ENCODE assay signal across 8 cellular contexts in genomic region chr19:4868286-4868834, GRCh38. TPM values are rescaled to one million over a fixed set of nuclear protein-coding genes. Genes with fewer than 3 reads are reported as not detected.
DNase-seq lines count a peak whose midpoint lies in the region; ATAC-seq and TF ChIP-seq lines count a peak whose summit lies in the region.

No MANE protein-coding gene starts in this region.

- TF ChIP-seq CTCF in OCI-LY7 (conservative IDR thresholded peaks at IDR 0.05; ENCODE audit: low read length) = no peak
- TF ChIP-seq CTCF in progenitor cell of endocrine pancreas (IDR thresholded peaks at IDR 0.05; ENCODE audit: unreplicated experiment) = no peak

- H3K9me3 ChIP-seq in CD8-positive, alpha-beta memory T cell (ENCODE audit: low read length) = no peaks in the 10 kb centered on the region
- H3K9me3 ChIP-seq in OCI-LY7 (ENCODE audit: low read length) = no peaks in the 10 kb centered on the region
- H3K9me3 ChIP-seq in effector memory CD4-positive, alpha-beta T cell (ENCODE audit: control insufficient read depth, low read length) = no peaks in the 10 kb centered on the region

- ATAC-seq in HG03342 (IDR thresholded peaks at IDR 0.05; ENCODE audit: unreplicated experiment) (no peak), HG03460 (IDR thresholded peaks at IDR 0.05; ENCODE audit: unreplicated experiment) (no peak)

- H3K36me3 ChIP-seq in CD8-positive, alpha-beta memory T cell (ENCODE audit: insufficient read depth, low read length) = no peaks in the 10 kb centered on the region
- H3K36me3 ChIP-seq in OCI-LY7 (ENCODE audit: insufficient read depth, low read length) = peaks cover 7% of the 10 kb centered on the region
- no peaks in the 10 kb centered on the region for H3K36me3 ChIP-seq in effector memory CD4-positive, alpha-beta T cell (ENCODE audit: control insufficient read depth, insufficient read depth, low read length)

- H3K79me2 ChIP-seq in OCI-LY7 (ENCODE audit: insufficient read depth, low read depth, low read length) = peaks cover 27% of the 10 kb centered on the region

- CTCF ChIA-PET in CD8-positive, alpha-beta memory T cell (lab: Charles Lee) = interaction anchor here (1.3 to 10.6 kb wide), 4 partner anchors 17 to 163 kb away, joined by 7 to 124 read pairs (median 50); no protein-coding TSS in a partner anchor
- CTCF ChIA-PET in OCI-LY7 (lab: Charles Lee; ENCODE audit: unreplicated experiment) = interaction anchor here (0.7 to 1.0 kb wide), 2 partner anchors 17 to 73 kb away, joined by 3 read pairs; no protein-coding TSS in a partner anchor

- peak overlapping the region; percentile 61 for H3K27ac ChIP-seq in CD8-positive, alpha-beta memory T cell (ENCODE audit: low read depth, low read length)
- H3K27ac ChIP-seq in OCI-LY7 (ENCODE audit: low read depth, low read length, poor library complexity, severe bottlenecking) = peak overlapping the region; percentile 63
- H3K27ac ChIP-seq in effector memory CD4-positive, alpha-beta T cell (ENCODE audit: insufficient read depth, low read length, poor library complexity, severe bottlenecking) = no peak overlapping the region

- H3K4me1 ChIP-seq in CD8-positive, alpha-beta memory T cell (ENCODE audit: insufficient read depth, low read length) = peaks cover 7% of the 10 kb centered on the region
- H3K4me1 ChIP-seq in OCI-LY7 (ENCODE audit: insufficient read depth, low read length, poor library complexity, severe bottlenecking) = peaks cover 47% of the 10 kb centered on the region
- no peaks in the 10 kb centered on the region for H3K4me1 ChIP-seq in effector memory CD4-positive, alpha-beta T cell (ENCODE audit: control insufficient read depth, insufficient read depth, low read length, poor library complexity, severe bottlenecking)

- H3K36me3 Mint-ChIP-seq in CD8-positive, alpha-beta memory T cell = no peaks in the 10 kb centered on the region
- peaks cover 4% of the 10 kb centered on the region for H3K36me3 Mint-ChIP-seq in progenitor cell of endocrine pancreas (ENCODE audit: insufficient read depth)

- H3K27me3 Mint-ChIP-seq in CD8-positive, alpha-beta memory T cell = no peaks in the 10 kb centered on the region
- no peaks in the 10 kb centered on the region for H3K27me3 Mint-ChIP-seq in progenitor cell of endocrine pancreas

- no peaks in the 10 kb centered on the region for H4K20me1 ChIP-seq in OCI-LY7 (ENCODE audit: insufficient read depth, low read length)

- peak overlapping the region; percentile 78 to 89 (median 82) for H3K4me3 Mint-ChIP-seq in CD8-positive, alpha-beta memory T cell
- peak overlapping the region; percentile 83 for H3K4me3 Mint-ChIP-seq in progenitor cell of endocrine pancreas (ENCODE audit: low read depth)

- H2AFZ ChIP-seq in OCI-LY7 (ENCODE audit: low read length) = peak overlapping the region; percentile 31; the same call in 1 of the 2 replicates

- H3K4me3 ChIP-seq in CD8-positive, alpha-beta memory T cell (ENCODE audit: low read length) = peak overlapping the region; percentile 83
- peak overlapping the region; percentile 78 for H3K4me3 ChIP-seq in OCI-LY7 (ENCODE audit: low read depth, low read length, poor library complexity, severe bottlenecking)
- peak overlapping the region; percentile 72 for H3K4me3 ChIP-seq in effector memory CD4-positive, alpha-beta T cell (ENCODE audit: insufficient read depth, low read depth, low read length, poor library complexity, severe bottlenecking)

- peak overlapping the region in 3 of 8 donors; percentile 43 to 82 (median 51) for H3K27ac Mint-ChIP-seq in CD8-positive, alpha-beta memory T cell
- H3K27ac Mint-ChIP-seq in progenitor cell of endocrine pancreas = peak overlapping the region; percentile 79

- DNase-seq in CD8-positive, alpha-beta memory T cell = no peak
- DNase-seq in OCI-LY7 (ENCODE audit: low spot score) = no peak
- no peak for DNase-seq in effector memory CD4-positive, alpha-beta T cell
- no peak for DNase-seq in progenitor cell of endocrine pancreas (ENCODE audit: low spot score, unreplicated experiment)
- DNase-seq in hepatic stellate cell (ENCODE audit: low spot score) = no peak
- DNase-seq in SKM-1 (lab: John Stamatoyannopoulos, UW; ENCODE audit: unreplicated experiment) = no peak

- no peaks in the 10 kb centered on the region for H3K9me3 Mint-ChIP-seq in CD8-positive, alpha-beta memory T cell
- H3K9me3 Mint-ChIP-seq in progenitor cell of endocrine pancreas (ENCODE audit: low read depth) = no peaks in the 10 kb centered on the region

- POLR2A ChIA-PET in CD8-positive, alpha-beta memory T cell (lab: Charles Lee) = interaction anchor here (1.8 kb wide), 2 partner anchors 46 to 48 kb away, joined by 9 to 11 read pairs; no protein-coding TSS in a partner anchor
- POLR2A ChIA-PET in OCI-LY7 (lab: Charles Lee) = interaction anchor here (1.8 kb wide), 1 partner anchor 7 kb away, joined by 3 read pairs; no protein-coding TSS in a partner anchor

- H3K9me2 ChIP-seq in OCI-LY7 (ENCODE audit: insufficient read depth, low read length) = no peaks in the 10 kb centered on the region

- peak overlapping the region; percentile 92 for H3K4me2 ChIP-seq in OCI-LY7 (ENCODE audit: low read length)

- intact Hi-C loops in OCI-LY7 (cut with micrococcal nuclease; ENCODE audit: unreplicated experiment) = loop anchor here (10.0 kb wide), 1 partner anchor 96 kb away; the partner anchor contains the start of gene KDM4B

- peaks cover 11 to 19% (median 13%) of the 10 kb centered on the region in 3 donors for H3K4me1 Mint-ChIP-seq in CD8-positive, alpha-beta memory T cell
- peaks cover 5% of the 10 kb centered on the region for H3K4me1 Mint-ChIP-seq in progenitor cell of endocrine pancreas (ENCODE audit: low read depth)

- BruUV-seq in OCI-LY7 (replicated peaks; lab: Mats Ljungman, UMichigan) = no TSS peak

- H3K27me3 ChIP-seq in CD8-positive, alpha-beta memory T cell (ENCODE audit: insufficient read depth, low read length, poor library complexity, severe bottlenecking) = no peaks in the 10 kb centered on the region
- no peaks in the 10 kb centered on the region for H3K27me3 ChIP-seq in effector memory CD4-positive, alpha-beta T cell (replicated peaks; ENCODE audit: control insufficient read depth, insufficient read depth, low read length, poor library complexity, severe bottlenecking)

RNA-seq across cellular contexts. Expression of gene PLIN3, which starts 0.9 kb away (rescaled TPM):
- 10 to 100 TPM; 12.3 to 15.4 TPM for total RNA-seq in CD8-positive, alpha-beta memory T cell
- 21.6 TPM for polyA plus RNA-seq in CD8-positive, alpha-beta memory T cell
- total RNA-seq in OCI-LY7 (2014; rRNA removed; shearing (Covaris generic)) = 81.3 and 95.7 TPM in 2 replicates
- total RNA-seq in OCI-LY7 (2022) (115 TPM in 2 replicates), progenitor cell of endocrine pancreas (40.0 and 43.6 TPM in 2 replicates)

RNA-seq across cellular contexts. Expression of gene ARRDC5, which starts 34.3 kb away (rescaled TPM):
- total RNA-seq in CD8-positive, alpha-beta memory T cell = 1 to 10 TPM; 1.8 to 2.2 TPM
- polyA plus RNA-seq in CD8-positive, alpha-beta memory T cell = 5.5 TPM
- total RNA-seq in OCI-LY7 (2014; rRNA removed; shearing (Covaris generic)) = not detected in 2 replicates
- total RNA-seq in OCI-LY7 (2022) (not detected in 2 replicates), progenitor cell of endocrine pancreas (not detected in 2 replicates)

RNA-seq across cellular contexts. Expression of gene TICAM1, which starts 36.8 kb away (rescaled TPM):
- 10 to 100 TPM; 24.4 to 26.5 TPM for total RNA-seq in CD8-positive, alpha-beta memory T cell
- polyA plus RNA-seq in CD8-positive, alpha-beta memory T cell = 13.8 TPM
- total RNA-seq in OCI-LY7 (2014; rRNA removed; shearing (Covaris generic)) = 4.9 and 6.8 TPM in 2 replicates
- total RNA-seq in OCI-LY7 (2022) = 26.7 and 28.9 TPM in 2 replicates
- total RNA-seq in progenitor cell of endocrine pancreas = 3.4 and 4.0 TPM in 2 replicates

RNA-seq across cellular contexts. Expression of gene UHRF1, which starts 40.9 kb away (rescaled TPM):
- total RNA-seq in CD8-positive, alpha-beta memory T cell = 100 to 1,000 TPM; 212 to 218 TPM
- polyA plus RNA-seq in CD8-positive, alpha-beta memory T cell = 0.35 TPM
- total RNA-seq in OCI-LY7 (2014; rRNA removed; shearing (Covaris generic)) = 141 and 155 TPM in 2 replicates
- total RNA-seq in OCI-LY7 (2022) (172 and 186 TPM in 2 replicates), progenitor cell of endocrine pancreas (60.2 and 63.5 TPM in 2 replicates)
